In genomic region chr2:197502201-197502600, GRCh38 we compare ENCODE assay signal across 8 cellular contexts. TPM values are rescaled to one million over a fixed set of nuclear protein-coding genes. Genes with fewer than 3 reads are reported as not detected.
DNase-seq lines count a peak whose midpoint lies in the region; ATAC-seq and TF ChIP-seq lines count a peak whose summit lies in the region.

No MANE protein-coding gene starts in this region.

- peaks cover 0 to 30% of the 10 kb centered on the region in 2 donors for H3K36me3 ChIP-seq in gastroesophageal sphincter

- peak overlapping the region; percentile 47 for H3K27ac Mint-ChIP-seq in activated CD4-positive, alpha-beta T cell treated with anti-CD3 and anti-CD28 coated beads, Interleukin-2, amount 10 ng/mL, durations not matched to agents 24 days and 14 days
- peak overlapping the region; percentile 94 for H3K27ac Mint-ChIP-seq in activated B cell treated with CpG ODN at 0.5 μM for 24 hours
- peak overlapping the region; percentile 90 for H3K27ac Mint-ChIP-seq in stimulated activated effector memory CD8-positive, alpha-beta T cell treated with anti-CD3 and anti-CD28 coated beads, Interleukin-12 subunit alpha, Interleukin-12 subunit beta, amount 100 ng/mL, for 72 hours
- peak overlapping the region in 3 of 7 donors; percentile 28 to 54 (median 41) for H3K27ac Mint-ChIP-seq in CD14-positive monocyte

- H3K4me1 Mint-ChIP-seq in activated CD4-positive, alpha-beta T cell treated with anti-CD3 and anti-CD28 coated beads, Interleukin-2, amount 10 ng/mL, durations not matched to agents 24 days and 14 days, result peaks cover 23% of the 10 kb centered on the region
- peaks cover 42% of the 10 kb centered on the region for H3K4me1 Mint-ChIP-seq in activated B cell treated with CpG ODN at 0.5 μM for 24 hours
- H3K4me1 Mint-ChIP-seq in stimulated activated effector memory CD8-positive, alpha-beta T cell treated with anti-CD3 and anti-CD28 coated beads, Interleukin-12 subunit alpha, Interleukin-12 subunit beta, amount 100 ng/mL, for 72 hours, result peaks cover 23% of the 10 kb centered on the region
- peaks cover 33% of the 10 kb centered on the region for H3K4me1 Mint-ChIP-seq in CD14-positive monocyte

- WGBS in gastroesophageal sphincter (ENCODE audit: low coverage in 1 of 2), 2 donors, result 55 to 72% methylated on average over 4 of the region's 4 CpGs

- POLR2A ChIA-PET in activated B cell treated with CpG ODN at 0.5 μM for 24 hours (lab: Charles Lee), result interaction anchor here (7.5 kb wide), 1 partner anchor 13 kb away, joined by 173 read pairs; the partner anchor contains the start of gene MOB4

- peak overlapping the region in 3 of 4 donors; percentile 29 to 97 (median 96) for H3K27ac ChIP-seq in gastroesophageal sphincter

- TF ChIP-seq POLR2A in gastroesophageal sphincter (IDR thresholded peaks at IDR 0.05), result no peak

- no peak overlapping the region for H3K4me3 ChIP-seq in gastroesophageal sphincter

- ATAC-seq in activated B cell treated with CpG ODN at 0.5 μM for 24 hours (ENCODE audit: low read depth) (no peak), gastroesophageal sphincter (no peak)
- ATAC-seq in stimulated activated effector memory CD8-positive, alpha-beta T cell treated with anti-CD3 and anti-CD28 coated beads, Interleukin-12 subunit alpha, Interleukin-12 subunit beta, amount 100 ng/mL, for 72 hours, result no peak

- intact Hi-C loops in activated CD4-positive, alpha-beta T cell treated with anti-CD3 and anti-CD28 coated beads, Interleukin-2, amount 10 ng/mL, durations not matched to agents 24 days and 14 days (cut with micrococcal nuclease), result loop anchor here (10.0 kb wide), 1 partner anchor 1327 kb away; the partner anchor contains the start of gene STK17B
- intact Hi-C loops in activated B cell treated with CpG ODN at 0.5 μM for 24 hours (cut with micrococcal nuclease) (loop anchor here (5.0 to 10.0 kb wide), 2 partner anchors 575 to 707 kb away; partner anchors contain the start of genes GTF3C3 and PGAP1), CD14-positive monocyte (cut with micrococcal nuclease) (loop anchor here in 1 of 2 donors (5.0 kb wide), 1 partner anchor 65 kb away; the partner anchor contains the start of gene SF3B1)

- no peak for DNase-seq in activated CD4-positive, alpha-beta T cell treated with anti-CD3 and anti-CD28 coated beads, Interleukin-2, amount 10 ng/mL, durations not matched to agents 24 days and 14 days
- DNase-seq in activated CD4-positive, alpha-beta T cell treated with anti-CD3 and anti-CD28 coated beads, Interleukin-2, amount 50 U/mL, for 48 hours, result no peak
- DNase-seq in activated B cell treated with CpG ODN at 0.5 μM for 24 hours (no peak), CD14-positive monocyte (ENCODE audit: low spot score) (no peak), DMS53 treated with DMSO at 0.1 percent for 48 hours (lab: John Stamatoyannopoulos, UW; ENCODE audit: unreplicated experiment) (no peak), iPS-NIHi11 (ENCODE audit: low spot score) (no peak)
- no peak for DNase-seq in stimulated activated effector memory CD8-positive, alpha-beta T cell treated with anti-CD3 and anti-CD28 coated beads, Interleukin-12 subunit alpha, Interleukin-12 subunit beta, amount 100 ng/mL, for 72 hours (ENCODE audit: low spot score in 2 of 2)

- no peaks in the 10 kb centered on the region for H3K9me3 Mint-ChIP-seq in activated CD4-positive, alpha-beta T cell treated with anti-CD3 and anti-CD28 coated beads, Interleukin-2, amount 10 ng/mL, durations not matched to agents 24 days and 14 days
- no peaks in the 10 kb centered on the region for H3K9me3 Mint-ChIP-seq in activated B cell treated with CpG ODN at 0.5 μM for 24 hours
- no peaks in the 10 kb centered on the region for H3K9me3 Mint-ChIP-seq in stimulated activated effector memory CD8-positive, alpha-beta T cell treated with anti-CD3 and anti-CD28 coated beads, Interleukin-12 subunit alpha, Interleukin-12 subunit beta, amount 100 ng/mL, for 72 hours
- H3K9me3 Mint-ChIP-seq in CD14-positive monocyte, result no peaks in the 10 kb centered on the region

- no peaks in the 10 kb centered on the region for H3K27me3 Mint-ChIP-seq in activated CD4-positive, alpha-beta T cell treated with anti-CD3 and anti-CD28 coated beads, Interleukin-2, amount 10 ng/mL, durations not matched to agents 24 days and 14 days
- H3K27me3 Mint-ChIP-seq in activated B cell treated with CpG ODN at 0.5 μM for 24 hours, result no peaks in the 10 kb centered on the region
- H3K27me3 Mint-ChIP-seq in CD14-positive monocyte (ENCODE audit: low read depth in 3 of 3), result no peaks in the 10 kb centered on the region

- H3K27me3 ChIP-seq in gastroesophageal sphincter, result no peaks in the 10 kb centered on the region

- peak overlapping the region; percentile 95 for H3K4me3 Mint-ChIP-seq in activated CD4-positive, alpha-beta T cell treated with anti-CD3 and anti-CD28 coated beads, Interleukin-2, amount 10 ng/mL, durations not matched to agents 24 days and 14 days
- H3K4me3 Mint-ChIP-seq in activated B cell treated with CpG ODN at 0.5 μM for 24 hours, result peak overlapping the region; percentile 97
- peak overlapping the region; percentile 83 for H3K4me3 Mint-ChIP-seq in stimulated activated effector memory CD8-positive, alpha-beta T cell treated with anti-CD3 and anti-CD28 coated beads, Interleukin-12 subunit alpha, Interleukin-12 subunit beta, amount 100 ng/mL, for 72 hours
- no peak overlapping the region for H3K4me3 Mint-ChIP-seq in CD14-positive monocyte

- no peak for TF ChIP-seq CTCF in activated B cell treated with CpG ODN at 0.5 μM for 24 hours (IDR thresholded peaks at IDR 0.05)
- no peak for TF ChIP-seq CTCF in gastroesophageal sphincter (IDR thresholded peaks at IDR 0.05)
- TF ChIP-seq CTCF in CD14-positive monocyte (IDR thresholded peaks at IDR 0.05), result no peak

- TF ChIP-seq EP300 in gastroesophageal sphincter (IDR thresholded peaks at IDR 0.05), result no peak

- H3K36me3 Mint-ChIP-seq in activated CD4-positive, alpha-beta T cell treated with anti-CD3 and anti-CD28 coated beads, Interleukin-2, amount 10 ng/mL, durations not matched to agents 24 days and 14 days (ENCODE audit: low read depth), result peaks cover 68% of the 10 kb centered on the region
- H3K36me3 Mint-ChIP-seq in activated B cell treated with CpG ODN at 0.5 μM for 24 hours (ENCODE audit: low read depth), result peaks cover 63% of the 10 kb centered on the region
- H3K36me3 Mint-ChIP-seq in stimulated activated effector memory CD8-positive, alpha-beta T cell treated with anti-CD3 and anti-CD28 coated beads, Interleukin-12 subunit alpha, Interleukin-12 subunit beta, amount 100 ng/mL, for 72 hours, result peaks cover 82% of the 10 kb centered on the region
- peaks cover 16 to 26% of the 10 kb centered on the region in 2 donors for H3K36me3 Mint-ChIP-seq in CD14-positive monocyte

- H3K9me3 ChIP-seq in gastroesophageal sphincter, result no peaks in the 10 kb centered on the region

- CTCF ChIA-PET in activated B cell treated with CpG ODN at 0.5 μM for 24 hours (lab: Charles Lee), result no interaction called here

- H3K4me1 ChIP-seq in gastroesophageal sphincter, result peaks cover 12 to 39% (median 15%) of the 10 kb centered on the region in 3 donors

RNA-seq across cellular contexts. Expression of gene HSPE1, which starts 2.0 kb away (rescaled TPM):
- 409 and 411 TPM in 2 replicates for total RNA-seq in activated CD4-positive, alpha-beta T cell treated with anti-CD3 and anti-CD28 coated beads, Interleukin-2, amount 10 ng/mL, durations not matched to agents 24 days and 14 days
- total RNA-seq in activated B cell treated with CpG ODN at 0.5 μM for 24 hours (108 and 116 TPM in 2 replicates), gastroesophageal sphincter (10 to 100 TPM; 59.3 to 91.3 (median 74.0) TPM)
- 10 to 100 TPM; 44.9 to 46.2 TPM for polyA plus RNA-seq in CD14-positive monocyte

RNA-seq across cellular contexts. Expression of gene HSPD1, which starts 2.6 kb away (rescaled TPM):
- total RNA-seq in activated CD4-positive, alpha-beta T cell treated with anti-CD3 and anti-CD28 coated beads, Interleukin-2, amount 10 ng/mL, durations not matched to agents 24 days and 14 days, result 984 and 999 TPM in 2 replicates
- total RNA-seq in activated B cell treated with CpG ODN at 0.5 μM for 24 hours, result 250 and 252 TPM in 2 replicates
- 100 to 1,000 TPM; 120 to 145 (median 144) TPM for total RNA-seq in gastroesophageal sphincter
- 10 to 100 TPM; 44.5 to 62.1 TPM for polyA plus RNA-seq in CD14-positive monocyte

RNA-seq across cellular contexts. Expression of gene MOB4, which starts 13.7 kb away (rescaled TPM):
- 19.2 and 22.6 TPM in 2 replicates for total RNA-seq in activated CD4-positive, alpha-beta T cell treated with anti-CD3 and anti-CD28 coated beads, Interleukin-2, amount 10 ng/mL, durations not matched to agents 24 days and 14 days
- total RNA-seq in activated B cell treated with CpG ODN at 0.5 μM for 24 hours (21.7 and 22.1 TPM in 2 replicates), gastroesophageal sphincter (10 to 100 TPM; 32.0 to 53.9 (median 36.8) TPM)
- polyA plus RNA-seq in CD14-positive monocyte, result 10 to 100 TPM; 30.4 to 32.4 TPM

RNA-seq across cellular contexts. Expression of gene COQ10B, which starts 48.8 kb away (rescaled TPM):
- 20.1 TPM in 2 replicates for total RNA-seq in activated CD4-positive, alpha-beta T cell treated with anti-CD3 and anti-CD28 coated beads, Interleukin-2, amount 10 ng/mL, durations not matched to agents 24 days and 14 days
- total RNA-seq in activated B cell treated with CpG ODN at 0.5 μM for 24 hours (25.1 and 27.5 TPM in 2 replicates), gastroesophageal sphincter (10 to 100 TPM; 36.9 to 66.8 (median 42.2) TPM)
- 10 to 100 TPM; 38.3 to 46.6 TPM for polyA plus RNA-seq in CD14-positive monocyte

Comparison
In these comparisons a context has a peak if more than half of its experiments do, and no peak if none do; other contexts are left out.
1. H3K4me3 Mint-ChIP-seq: peak in activated CD4-positive, alpha-beta T cell treated with anti-CD3 and anti-CD28 coated beads, Interleukin-2, amount 10 ng/mL, durations not matched to agents 24 days and 14 days (single experiment), activated B cell treated with CpG ODN at 0.5 μM for 24 hours (single experiment) and stimulated activated effector memory CD8-positive, alpha-beta T cell treated with anti-CD3 and anti-CD28 coated beads, Interleukin-12 subunit alpha, Interleukin-12 subunit beta, amount 100 ng/mL, for 72 hours (single experiment); none in CD14-positive monocyte (0 of 2).